Comparison of ENCODE assay signal across 8 cellular contexts in the genomic region with DNA sequence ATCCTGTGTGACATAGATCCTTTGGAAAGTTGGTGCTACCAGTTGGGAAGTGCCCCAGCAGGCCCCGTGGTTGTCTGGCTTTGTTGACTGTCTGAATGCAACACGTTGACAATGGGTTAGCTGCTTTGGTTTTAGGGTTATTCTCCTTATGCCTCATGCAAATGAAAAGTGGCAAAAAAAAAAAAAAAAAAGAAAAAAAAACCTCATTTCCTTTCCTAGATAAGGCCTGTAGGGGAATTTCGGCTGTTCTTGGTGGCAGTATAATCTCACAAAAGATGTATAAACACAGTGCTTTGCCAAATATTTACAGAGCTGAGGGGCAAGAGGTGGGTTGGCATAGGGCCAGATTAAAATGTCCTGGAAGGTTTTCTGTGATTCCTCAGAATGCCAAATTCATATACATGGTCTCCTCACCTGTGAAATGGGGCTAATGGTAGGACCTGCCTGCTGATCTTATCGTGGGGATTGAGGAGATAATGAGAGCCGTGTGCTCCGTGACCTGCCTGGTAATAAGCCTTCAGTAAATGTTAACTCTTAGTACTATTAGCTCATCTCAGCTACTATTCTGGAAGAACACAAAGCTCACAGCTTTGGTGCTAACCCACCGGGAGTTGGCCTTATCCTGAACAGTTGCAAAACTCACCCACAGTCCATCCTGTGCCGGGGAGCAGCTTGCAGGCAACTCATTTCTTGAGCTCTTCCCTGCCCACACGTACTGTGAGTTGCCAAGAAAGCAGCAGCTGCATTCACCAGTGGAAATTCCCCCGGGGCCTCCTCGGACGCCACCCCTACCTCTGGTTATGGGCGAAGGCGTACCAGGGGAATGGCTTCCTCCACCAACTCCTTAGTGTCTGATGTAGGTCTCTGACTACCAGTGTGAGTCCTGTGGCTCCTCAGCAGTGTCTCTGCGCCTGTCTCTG.
A peak's percentile ranks its signal among the peaks of the same experiment; 100 is the strongest.
DNase-seq lines count a peak whose midpoint lies in the region; ATAC-seq, FAIRE-seq and TF ChIP-seq lines count a peak whose summit lies in the region.

No MANE protein-coding gene starts in this region.

- H3K4me1 ChIP-seq in HEK293 (ENCODE audit: control insufficient read depth, insufficient read depth, low read length) (peaks cover 12% of the 10 kb centered on the region), OCI-LY1 (ENCODE audit: insufficient read depth, low read length, severe bottlenecking) (peaks cover 33% of the 10 kb centered on the region)

- FAIRE-seq in D721Med (lab: Jason Lieb, UNC): no peak

- peak; percentile 51 for ATAC-seq in GM18858 (IDR thresholded peaks at IDR 0.05; ENCODE audit: unreplicated experiment)
- ATAC-seq in central memory CD8-positive, alpha-beta T cell (replicated peaks; ENCODE audit: extremely low read depth, poor library complexity, severe bottlenecking): peak; percentile 73

- no peaks in the 10 kb centered on the region for H3K9me3 Mint-ChIP-seq in central memory CD8-positive, alpha-beta T cell

- peak overlapping the region; percentile 78 for H3K27ac Mint-ChIP-seq in central memory CD8-positive, alpha-beta T cell (ENCODE audit: low read depth)

- H3K4me3 Mint-ChIP-seq in central memory CD8-positive, alpha-beta T cell: peak overlapping the region; percentile 35

- H3K4me3 ChIP-seq in HEK293 (ENCODE audit: low read depth, low read length): no peak overlapping the region
- peak overlapping the region; percentile 19 for H3K4me3 ChIP-seq in OCI-LY1 (ENCODE audit: low read depth, low read length, poor library complexity, severe bottlenecking)

- peak overlapping the region; percentile 47 for H3K4me2 ChIP-seq in OCI-LY1 (ENCODE audit: low read length)

- DNase-seq in central memory CD8-positive, alpha-beta T cell (ENCODE audit: low spot score in 2 of 2): no peak
- DNase-seq in stimulated activated CD4-positive, alpha-beta T cell treated with anti-CD3 and anti-CD28 coated beads, Interleukin-2, amount 100 ng/mL, for 48 hours: peak; percentile 58
- DNase-seq in NCI-H526 treated with DMSO at 0.1 percent for 48 hours (lab: John Stamatoyannopoulos, UW) (no peak), D721Med (ENCODE audit: insufficient read length, low spot score) (no peak), SIG-M5 treated with dmso at 0.1 percent for 504 hours (lab: John Stamatoyannopoulos, UW; ENCODE audit: unreplicated experiment) (no peak)

- H3K27ac ChIP-seq in HEK293 (ENCODE audit: extremely low read depth, low read depth, low read length) (peak overlapping the region; percentile 37; the same call in 1 of the 2 replicates), OCI-LY1 (ENCODE audit: low read depth, low read length, poor library complexity, severe bottlenecking) (peak overlapping the region; percentile 42)

- TF ChIP-seq CTCF in HEK293 (tag by site-specific recombination; IDR thresholded peaks at IDR 0.05) (0 out of 2 replicates have a peak, but pooled peaks have one; percentile 25), OCI-LY1 (IDR thresholded peaks at IDR 0.05; ENCODE audit: low read length) (no peak), D721Med (IDR thresholded peaks at IDR 0.05; ENCODE audit: insufficient read depth, missing control alignments) (no peak)

- H3K27me3 Mint-ChIP-seq in central memory CD8-positive, alpha-beta T cell: no peaks in the 10 kb centered on the region

- no peak overlapping the region; the same call in 1 of the 2 replicates for H3K9ac ChIP-seq in OCI-LY1 (ENCODE audit: low read length)

- H3K4me1 Mint-ChIP-seq in central memory CD8-positive, alpha-beta T cell: peaks cover 68% of the 10 kb centered on the region

- no peaks in the 10 kb centered on the region for H3K9me3 ChIP-seq in HEK293 (ENCODE audit: control insufficient read depth, insufficient read depth, low read depth, low read length)
- H3K9me3 ChIP-seq in OCI-LY1 (ENCODE audit: low read length): no peaks in the 10 kb centered on the region

- H3K79me2 ChIP-seq in OCI-LY1 (ENCODE audit: insufficient read depth, low read length): no peaks in the 10 kb centered on the region

- no peaks in the 10 kb centered on the region for H4K20me1 ChIP-seq in OCI-LY1 (ENCODE audit: insufficient read depth, low read length)

- POLR2A ChIA-PET in HEK293 (lab: Yijun Ruan, JAX): interaction anchor here (0.7 to 1.2 kb wide), 3 partner anchors 10 to 108 kb away, joined by 3 to 4 read pairs (median 3); no protein-coding TSS in a partner anchor

- H3K36me3 Mint-ChIP-seq in central memory CD8-positive, alpha-beta T cell (ENCODE audit: insufficient read depth): peaks cover 7% of the 10 kb centered on the region

- no peaks in the 10 kb centered on the region for H3K36me3 ChIP-seq in HEK293 (ENCODE audit: control insufficient read depth in 2 of 2, insufficient read depth in 1 of 2, low read length in 2 of 2)
- H3K36me3 ChIP-seq in OCI-LY1 (ENCODE audit: insufficient read depth, low read length): no peaks in the 10 kb centered on the region

- no peaks in the 10 kb centered on the region for H3K27me3 ChIP-seq in OCI-LY1 (ENCODE audit: insufficient read depth, low read length)

- H2AFZ ChIP-seq in OCI-LY1 (ENCODE audit: low read length): 0 out of 2 replicates have a peak overlapping the region, but pooled peaks have one; percentile 52

- CTCF ChIA-PET in HEK293 (lab: Yijun Ruan, JAX): interaction anchor here (1.1 to 1.2 kb wide), 2 partner anchors 74 to 169 kb away, joined by 3 read pairs; no protein-coding TSS in a partner anchor

- no peaks in the 10 kb centered on the region for H3F3A ChIP-seq in OCI-LY1 (ENCODE audit: insufficient read depth, low read length)

- no peaks in the 10 kb centered on the region for H3K9me2 ChIP-seq in OCI-LY1 (ENCODE audit: low read depth, low read length)

TF ChIP-seq in HEK293, 187 proteins besides CTCF, POLR2A, EP300 and RAD21 (continues in another document):
- no peak for TF ChIP-seq ZNF701 (tag by site-specific recombination; IDR thresholded peaks at IDR 0.05)
- TF ChIP-seq ZNF623 (tag by site-specific recombination; IDR thresholded peaks at IDR 0.05): no peak
- TF ChIP-seq ZBTB7A (tag by site-specific recombination; IDR thresholded peaks at IDR 0.05; ENCODE audit: low read depth): no peak
- TF ChIP-seq ZBTB20 (tag by site-specific recombination; IDR thresholded peaks at IDR 0.05): peak; percentile 56; the same call in 1 of the 2 replicates
- TF ChIP-seq ZFHX2 (tag by site-specific recombination; conservative IDR thresholded peaks at IDR 0.05): 0 out of 2 replicates have a peak, but pooled peaks have one; percentile 37
- no peak for TF ChIP-seq SP2 (tag by site-specific recombination; IDR thresholded peaks at IDR 0.05)
- TF ChIP-seq ZNF792 (tag by site-specific recombination; IDR thresholded peaks at IDR 0.05): no peak
- TF ChIP-seq ZNF391 (tag by site-specific recombination; IDR thresholded peaks at IDR 0.05; ENCODE audit: borderline replicate concordance, low read depth): no peak
- peak; percentile 73 for TF ChIP-seq ZNF350 (tag by site-specific recombination; IDR thresholded peaks at IDR 0.05)
- TF ChIP-seq ZBTB48 (tag by site-specific recombination; IDR thresholded peaks at IDR 0.05): no peak
- TF ChIP-seq ZNF10 (tag by site-specific recombination; IDR thresholded peaks at IDR 0.05): no peak
- TF ChIP-seq ZNF558 (tag by site-specific recombination; IDR thresholded peaks at IDR 0.05): no peak
- TF ChIP-seq, protein P1, sequence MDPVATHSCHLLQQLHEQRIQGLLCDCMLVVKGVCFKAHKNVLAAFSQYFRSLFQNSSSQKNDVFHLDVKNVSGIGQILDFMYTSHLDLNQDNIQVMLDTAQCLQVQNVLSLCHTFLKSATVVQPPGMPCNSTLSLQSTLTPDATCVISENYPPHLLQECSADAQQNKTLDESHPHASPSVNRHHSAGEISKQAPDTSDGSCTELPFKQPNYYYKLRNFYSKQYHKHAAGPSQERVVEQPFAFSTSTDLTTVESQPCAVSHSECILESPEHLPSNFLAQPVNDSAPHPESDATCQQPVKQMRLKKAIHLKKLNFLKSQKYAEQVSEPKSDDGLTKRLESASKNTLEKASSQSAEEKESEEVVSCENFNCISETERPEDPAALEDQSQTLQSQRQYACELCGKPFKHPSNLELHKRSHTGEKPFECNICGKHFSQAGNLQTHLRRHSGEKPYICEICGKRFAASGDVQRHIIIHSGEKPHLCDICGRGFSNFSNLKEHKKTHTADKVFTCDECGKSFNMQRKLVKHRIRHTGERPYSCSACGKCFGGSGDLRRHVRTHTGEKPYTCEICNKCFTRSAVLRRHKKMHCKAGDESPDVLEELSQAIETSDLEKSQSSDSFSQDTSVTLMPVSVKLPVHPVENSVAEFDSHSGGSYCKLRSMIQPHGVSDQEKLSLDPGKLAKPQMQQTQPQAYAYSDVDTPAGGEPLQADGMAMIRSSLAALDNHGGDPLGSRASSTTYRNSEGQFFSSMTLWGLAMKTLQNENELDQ (tag by site-specific recombination; IDR thresholded peaks at IDR 0.05; ENCODE audit: low read depth): no peak
- no peak for TF ChIP-seq HIC1 (tag by site-specific recombination; IDR thresholded peaks at IDR 0.05)

Comparison
In these comparisons a context has a peak if more than half of its experiments do, and no peak if none do; other contexts are left out.
1. DNase-seq: peak in stimulated activated CD4-positive, alpha-beta T cell treated with anti-CD3 and anti-CD28 coated beads, Interleukin-2, amount 100 ng/mL, for 48 hours (2 of 2); none in central memory CD8-positive, alpha-beta T cell (0 of 2), NCI-H526 treated with DMSO at 0.1 percent for 48 hours (single experiment), D721Med (single experiment) and SIG-M5 treated with dmso at 0.1 percent for 504 hours (single experiment).